In the genomic region with DNA sequence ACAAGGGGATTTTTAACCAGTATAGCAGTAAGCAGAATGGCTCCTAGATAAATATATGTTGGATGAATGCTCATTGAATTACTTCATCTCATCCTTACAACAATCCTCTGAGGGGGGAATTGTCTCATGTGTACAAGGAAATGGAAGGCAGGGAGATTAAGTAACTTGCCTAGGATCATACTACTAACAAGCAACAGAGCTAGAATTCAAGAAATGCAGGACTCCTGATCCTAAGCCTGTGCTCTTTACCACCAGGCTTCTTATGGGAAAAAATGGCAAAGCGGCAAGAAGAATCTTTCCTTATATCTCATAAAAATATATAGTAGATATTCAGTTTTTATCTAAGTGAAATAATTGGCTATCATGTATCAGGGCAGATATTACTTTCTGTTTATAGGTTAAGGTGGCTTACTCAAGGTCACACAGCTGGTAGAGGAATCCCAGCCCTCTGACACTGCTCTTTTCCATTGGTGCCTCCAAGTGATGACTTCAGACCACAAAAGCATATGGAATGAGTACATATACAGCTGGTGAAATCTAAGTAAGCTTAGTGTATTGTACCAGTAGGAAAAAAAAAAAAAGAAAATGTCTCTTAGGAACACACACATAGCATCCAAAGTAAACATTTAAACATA, we compare ENCODE assay signal across 16 cellular contexts. TPM values are rescaled to one million over a fixed set of nuclear protein-coding genes. Genes with fewer than 3 reads are reported as not detected.
A peak's percentile ranks its signal among the peaks of the same experiment; 100 is the strongest.
DNase-seq lines count a peak whose midpoint lies in the region; ATAC-seq and TF ChIP-seq lines count a peak whose summit lies in the region.
"Had no signal": no experiment of that assay in that cellular context is flagged by ENCODE, and none has a peak within 500 bp of the region (broad histone marks: within the 10 kb centered on the region; RNA-seq: fewer than 3 reads in every experiment).

No MANE protein-coding gene starts in this region.

- H4K5ac ChIP-seq in H9 (ENCODE audit: insufficient read length, low read depth, low read length), result no peak overlapping the region

- H2AK5ac ChIP-seq in H9 (ENCODE audit: insufficient read length, low read length), result no peak overlapping the region

- H3K4ac ChIP-seq in H9 (ENCODE audit: low read depth, low read length), result no peak overlapping the region

- DNase-seq in CD4-positive, alpha-beta T cell, result no peak
- DNase-seq in H9 (no peak), memory B cell (ENCODE audit: low spot score in 2 of 2) (no peak), dorsolateral prefrontal cortex (no peak), DMS79 (lab: John Stamatoyannopoulos, UW) (no peak), head of caudate nucleus (no peak), NCI-H128 (lab: John Stamatoyannopoulos, UW; ENCODE audit: unreplicated experiment) (no peak)
- no peak for DNase-seq in activated T-helper 2 cell treated with anti-CD3 and anti-CD28 coated beads, Interferon-gamma antibody, Interleukin-2, Interleukin-4, amounts not matched to agents 10 μg/mL and 5 μg/mL and 100 μg/mL, durations not matched to agents 14 hours and 24 hours and 36 hours (ENCODE audit: low spot score)
- DNase-seq: cerebellar nuclear complex; kidney; NCI-H1092 treated with DMSO at 0.1 percent for 48 hours; NK-92 treated with Interleukin-12 subunit alpha and Interleukin-12 subunit beta, amount 100 ng/mL, for 24 hours; stimulated activated CD4-positive, alpha-beta T cell treated with anti-CD3 and anti-CD28 coated beads, Interleukin-2, amount 100 ng/mL, for 24 hours; stimulated activated naive CD4-positive, alpha-beta T cell had no signal

- peaks cover 36% of the 10 kb centered on the region for H3K36me3 Mint-ChIP-seq in CD4-positive, alpha-beta T cell (ENCODE audit: low read depth)
- H3K36me3 Mint-ChIP-seq in H9 (ENCODE audit: insufficient read depth in 1 of 3, low read depth in 3 of 3) (peaks cover 11 to 17% (median 11%) of the 10 kb centered on the region in 3 experiments), memory B cell (no peaks in the 10 kb centered on the region)
- peaks cover 25% of the 10 kb centered on the region for H3K36me3 Mint-ChIP-seq in activated T-helper 2 cell treated with anti-CD3 and anti-CD28 coated beads, Interferon-gamma antibody, Interleukin-2, Interleukin-4, amounts not matched to agents 10 μg/mL and 5 μg/mL and 100 μg/mL, durations not matched to agents 14 hours and 24 hours and 36 hours (ENCODE audit: low read depth)

- no peak overlapping the region for H3K14ac ChIP-seq in H9 (ENCODE audit: insufficient read depth, low read length)

- H2AFZ ChIP-seq in H9 (ENCODE audit: low read length), result no peak overlapping the region

- no peaks in the 10 kb centered on the region for H3K27me3 Mint-ChIP-seq in CD4-positive, alpha-beta T cell
- no peaks in the 10 kb centered on the region for H3K27me3 Mint-ChIP-seq in H9 (ENCODE audit: low read depth)
- no peaks in the 10 kb centered on the region for H3K27me3 Mint-ChIP-seq in activated T-helper 2 cell treated with anti-CD3 and anti-CD28 coated beads, Interferon-gamma antibody, Interleukin-2, Interleukin-4, amounts not matched to agents 10 μg/mL and 5 μg/mL and 100 μg/mL, durations not matched to agents 14 hours and 24 hours and 36 hours (ENCODE audit: low read depth)
- H3K27me3 Mint-ChIP-seq in memory B cell, result no peaks in the 10 kb centered on the region

- H3K4me3 ChIP-seq in dorsolateral prefrontal cortex, result no peak overlapping the region

- H3K23me2 ChIP-seq in H9 (ENCODE audit: insufficient read length, low read depth, low read length, poor library complexity, severe bottlenecking), result no peaks in the 10 kb centered on the region

- no peak overlapping the region for H2BK12ac ChIP-seq in H9 (ENCODE audit: insufficient read length, low read depth, low read length)

- no CpG with 5 or more reads among the region's 1 CpG for WGBS in H9 (ENCODE audit: extremely low coverage, insufficient read length, low lambda C conversion rate)

- no peak overlapping the region for H2BK20ac ChIP-seq in H9 (ENCODE audit: low read depth, low read length, poor library complexity, severe bottlenecking)

- H3K79me2 ChIP-seq in H9 (ENCODE audit: insufficient read depth, low read length), result peaks cover 3% of the 10 kb centered on the region; the same call in 1 of the 2 replicates

- peak overlapping the region; percentile 77 for H3K4me3 Mint-ChIP-seq in CD4-positive, alpha-beta T cell
- H3K4me3 Mint-ChIP-seq in H9 (peak overlapping the region; percentile 18 to 53; a peak in 1 of 5 replicates), memory B cell (peak overlapping the region; percentile 28)
- peak overlapping the region; percentile 31 for H3K4me3 Mint-ChIP-seq in activated T-helper 2 cell treated with anti-CD3 and anti-CD28 coated beads, Interferon-gamma antibody, Interleukin-2, Interleukin-4, amounts not matched to agents 10 μg/mL and 5 μg/mL and 100 μg/mL, durations not matched to agents 14 hours and 24 hours and 36 hours (ENCODE audit: low read depth)

- H3T11ph ChIP-seq in H9 (ENCODE audit: low read length), result no peak overlapping the region

- no peaks in the 10 kb centered on the region for H3K27me3 ChIP-seq in CD4-positive, alpha-beta T cell (ENCODE audit: control insufficient read depth, insufficient read depth, low read length)
- H3K27me3 ChIP-seq in H9 (ENCODE audit: insufficient read depth, low read length) (no peaks in the 10 kb centered on the region), dorsolateral prefrontal cortex (no peaks in the 10 kb centered on the region)
- H3K27me3 ChIP-seq: neutrophil had no signal

- no peaks in the 10 kb centered on the region for H4K20me1 ChIP-seq in H9 (ENCODE audit: control insufficient read depth, insufficient read depth, insufficient read length)

- no peak overlapping the region for H3K18ac ChIP-seq in H9 (ENCODE audit: insufficient read length, low read depth, low read length)

- no peak for TF ChIP-seq CTCF in CD4-positive, alpha-beta T cell (IDR thresholded peaks at IDR 0.05)
- TF ChIP-seq CTCF in H9 (conservative IDR thresholded peaks at IDR 0.05) (no peak), dorsolateral prefrontal cortex (IDR thresholded peaks at IDR 0.05 in 54 of 56, conservative IDR thresholded peaks at IDR 0.05 in 2 of 56; ENCODE audit: low read depth in 1 of 56, partially characterized antibody in 56 of 56) (no peak)

- no peaks in the 10 kb centered on the region for H3K9me3 Mint-ChIP-seq in CD4-positive, alpha-beta T cell
- no peaks in the 10 kb centered on the region; a peak in 1 of 5 replicates for H3K9me3 Mint-ChIP-seq in H9
- H3K9me3 Mint-ChIP-seq in activated T-helper 2 cell treated with anti-CD3 and anti-CD28 coated beads, Interferon-gamma antibody, Interleukin-2, Interleukin-4, amounts not matched to agents 10 μg/mL and 5 μg/mL and 100 μg/mL, durations not matched to agents 14 hours and 24 hours and 36 hours, result no peaks in the 10 kb centered on the region
- H3K9me3 Mint-ChIP-seq in memory B cell, result no peaks in the 10 kb centered on the region

- H2BK5ac ChIP-seq in H9 (ENCODE audit: insufficient read length, low read length), result no peak overlapping the region

- no peak for ATAC-seq in CD4-positive, alpha-beta T cell (ENCODE audit: poor library complexity)
- ATAC-seq in memory B cell (ENCODE audit: low read depth), result no peak

- H3K27ac Mint-ChIP-seq in CD4-positive, alpha-beta T cell, result peak overlapping the region; percentile 78
- H3K27ac Mint-ChIP-seq in H9 (no peak overlapping the region), memory B cell (no peak overlapping the region)
- H3K27ac Mint-ChIP-seq in activated T-helper 2 cell treated with anti-CD3 and anti-CD28 coated beads, Interferon-gamma antibody, Interleukin-2, Interleukin-4, amounts not matched to agents 10 μg/mL and 5 μg/mL and 100 μg/mL, durations not matched to agents 14 hours and 24 hours and 36 hours, result no peak overlapping the region

- peaks cover 4% of the 10 kb centered on the region for H3K79me1 ChIP-seq in H9 (ENCODE audit: insufficient read depth, low read depth, low read length, poor library complexity, severe bottlenecking)

- peaks cover 60% of the 10 kb centered on the region for H3K4me1 Mint-ChIP-seq in CD4-positive, alpha-beta T cell (ENCODE audit: low read depth)
- H3K4me1 Mint-ChIP-seq in H9 (peaks cover 18 to 23% of the 10 kb centered on the region in 2 experiments), memory B cell (peaks cover 14% of the 10 kb centered on the region)
- peaks cover 26% of the 10 kb centered on the region for H3K4me1 Mint-ChIP-seq in activated T-helper 2 cell treated with anti-CD3 and anti-CD28 coated beads, Interferon-gamma antibody, Interleukin-2, Interleukin-4, amounts not matched to agents 10 μg/mL and 5 μg/mL and 100 μg/mL, durations not matched to agents 14 hours and 24 hours and 36 hours (ENCODE audit: low read depth)

- no peak overlapping the region for H3K27ac ChIP-seq in CD4-positive, alpha-beta T cell (ENCODE audit: low read depth, low read length)
- H3K27ac ChIP-seq in H9 (ENCODE audit: insufficient read length, low read depth, low read length) (no peak overlapping the region), dorsolateral prefrontal cortex (no peak overlapping the region)
- H3K27ac ChIP-seq: HL-60, neutrophil had no signal

- no peak overlapping the region for H4K91ac ChIP-seq in H9 (ENCODE audit: insufficient read length, low read depth, low read length)

- H3K56ac ChIP-seq in H9 (ENCODE audit: insufficient read length, low read depth, low read length), result no peak overlapping the region

- no peak overlapping the region for H2BK120ac ChIP-seq in H9 (ENCODE audit: low read depth, low read length, poor library complexity, severe bottlenecking)

- no peak overlapping the region for H3K9ac ChIP-seq in H9 (ENCODE audit: extremely low read depth, insufficient read length, low read length)

- POLR2A ChIA-PET in CD4-positive, alpha-beta T cell (lab: Charles Lee), result interaction anchor here (1.2 kb wide), 1 partner anchor 93 kb away, joined by 6 read pairs; a partner anchor contains a TSS

- no peak overlapping the region for H3K4me2 ChIP-seq in H9 (ENCODE audit: insufficient read depth, insufficient read length, low read length)

- intact Hi-C loops in CD4-positive, alpha-beta T cell (cut with DNase I, micrococcal nuclease), result loop anchor here (2.0 to 10.0 kb wide), 5 partner anchors 94 to 1130 kb away; a partner anchor contains a TSS
- intact Hi-C loops in activated T-helper 2 cell treated with anti-CD3 and anti-CD28 coated beads, Interferon-gamma antibody, Interleukin-2, Interleukin-4, amounts not matched to agents 10 μg/mL and 5 μg/mL and 100 μg/mL, durations not matched to agents 14 hours and 24 hours and 36 hours (cut with micrococcal nuclease), result loop anchor here (10.0 kb wide), 1 partner anchor 1128 kb away; a partner anchor contains a TSS
- intact Hi-C loops in dorsolateral prefrontal cortex (cut with DNase I), result loop anchor here (10.0 kb wide), 1 partner anchor 182 kb away; a partner anchor contains a TSS
- intact Hi-C loops in head of caudate nucleus (cut with DNase I), result no loop called here

- CTCF ChIA-PET in CD4-positive, alpha-beta T cell (lab: Charles Lee), result interaction anchor here (1.4 kb wide), 1 partner anchor 12 kb away, joined by 4 read pairs; no protein-coding TSS in a partner anchor

- H3K4me1 ChIP-seq in H9 (ENCODE audit: insufficient read depth, low read length), result peaks cover 2% of the 10 kb centered on the region; the same call in 1 of the 2 replicates

- no peak overlapping the region for H2BK15ac ChIP-seq in H9 (ENCODE audit: low read depth, low read length)

- H3K23ac ChIP-seq in H9 (ENCODE audit: insufficient read length, low read depth, low read length), result no peak overlapping the region

- H3K9me3 ChIP-seq in CD4-positive, alpha-beta T cell (ENCODE audit: control insufficient read depth, low read length), result no peaks in the 10 kb centered on the region
- H3K9me3 ChIP-seq in H9 (ENCODE audit: control insufficient read depth, low read depth, low read length), result no peaks in the 10 kb centered on the region
- H3K9me3 ChIP-seq: neutrophil had no signal

- no peak overlapping the region for H4K8ac ChIP-seq in H9 (replicated peaks; ENCODE audit: insufficient read length, low read depth, low read length)

RNA-seq across cellular contexts. Expression of a gene that starts 2.1 kb away (rescaled TPM):
- 10 to 100 TPM; 15.1 to 17.0 TPM for total RNA-seq in CD4-positive, alpha-beta T cell
- total RNA-seq in H9 (2021) (16.3 and 16.5 TPM in 2 replicates), dorsolateral prefrontal cortex (10 to 100 TPM in 119 of 120 experiments, 1 to 10 TPM in 1; 9.0 to 22.8 (median 15.7) TPM)
- total RNA-seq in activated T-helper 2 cell treated with anti-CD3 and anti-CD28 coated beads, Interferon-gamma antibody, Interleukin-2, Interleukin-4, amounts not matched to agents 10 μg/mL and 5 μg/mL and 100 μg/mL, durations not matched to agents 14 hours and 24 hours and 36 hours, result 21.0 and 23.9 TPM in 2 replicates

RNA-seq across cellular contexts. Expression of a gene that starts 2.3 kb away (rescaled TPM):
- total RNA-seq in CD4-positive, alpha-beta T cell, result 10 to 100 TPM; 25.0 to 28.0 TPM
- total RNA-seq in H9 (2021) (24.0 and 24.8 TPM in 2 replicates), dorsolateral prefrontal cortex (10 to 100 TPM; 12.6 to 42.3 (median 25.9) TPM)
- total RNA-seq in activated T-helper 2 cell treated with anti-CD3 and anti-CD28 coated beads, Interferon-gamma antibody, Interleukin-2, Interleukin-4, amounts not matched to agents 10 μg/mL and 5 μg/mL and 100 μg/mL, durations not matched to agents 14 hours and 24 hours and 36 hours, result 18.7 and 20.2 TPM in 2 replicates
